In genomic region chr19:1076951-1077350, GRCh38 we compare ENCODE assay signal across 8 cellular contexts. TPM values are rescaled to one million over a fixed set of nuclear protein-coding genes. Genes with fewer than 3 reads are reported as not detected.
DNase-seq lines count a peak whose midpoint lies in the region; ATAC-seq and TF ChIP-seq lines count a peak whose summit lies in the region.

No MANE protein-coding gene starts in this region.

- intact Hi-C loops in adrenal gland (cut with DNase I), result no loop called here

- TF ChIP-seq CTCF in adrenal gland (IDR thresholded peaks at IDR 0.05) (no peak), upper lobe of left lung (IDR thresholded peaks at IDR 0.05) (no peak)

- H3K4me1 Mint-ChIP-seq in T-helper 1 cell treated with Interleukin-12 subunit alpha and Interleukin-12 subunit beta and Interleukin-4 antibody, amounts not matched to agents 30 μg/mL and 1 μg/mL, for 36 hours (ENCODE audit: low read depth), result peaks cover 38% of the 10 kb centered on the region

- no peak overlapping the region for H3K9ac ChIP-seq in mucosa of rectum (ENCODE audit: low read depth in 1 of 2, low read length in 2 of 2)

- 20 to 59% (median 49%) methylated on average over 1 to 16 of the region's 16 CpGs for WGBS in adrenal gland, 4 donors
- WGBS in upper lobe of left lung, 2 donors, result 32 to 44% methylated on average over 14 to 16 of the region's 16 CpGs

- H3K36me3 Mint-ChIP-seq in T-helper 1 cell treated with Interleukin-12 subunit alpha and Interleukin-12 subunit beta and Interleukin-4 antibody, amounts not matched to agents 30 μg/mL and 1 μg/mL, for 36 hours (ENCODE audit: low read depth), result peaks cover 54% of the 10 kb centered on the region

- no peaks in the 10 kb centered on the region for H3K27me3 Mint-ChIP-seq in T-helper 1 cell treated with Interleukin-12 subunit alpha and Interleukin-12 subunit beta and Interleukin-4 antibody, amounts not matched to agents 30 μg/mL and 1 μg/mL, for 36 hours (ENCODE audit: low read depth)

- H3K9me3 ChIP-seq in adrenal gland (replicated peaks in 1 of 3) (no peaks in the 10 kb centered on the region), mucosa of rectum (ENCODE audit: control insufficient read depth in 2 of 2, low read length in 2 of 2) (no peaks in the 10 kb centered on the region), upper lobe of left lung (no peaks in the 10 kb centered on the region)

- in situ Hi-C loops in GM18951 (cut with MboI; ENCODE audit: low sequenced_read_pairs, unreplicated experiment), result no loop called here
- in situ Hi-C loops in ACHN (cut with HindIII; ENCODE audit: low pct_ligation_motif_present, low pct_unique_long_range_greater_than_20kb, low sequenced_read_pairs), result no loop called here

- H3K4me3 Mint-ChIP-seq in T-helper 1 cell treated with Interleukin-12 subunit alpha and Interleukin-12 subunit beta and Interleukin-4 antibody, amounts not matched to agents 30 μg/mL and 1 μg/mL, for 36 hours, result peak overlapping the region; percentile 85

- peak overlapping the region; percentile 94 for H3K27ac Mint-ChIP-seq in T-helper 1 cell treated with Interleukin-12 subunit alpha and Interleukin-12 subunit beta and Interleukin-4 antibody, amounts not matched to agents 30 μg/mL and 1 μg/mL, for 36 hours

- H3K36me3 ChIP-seq in adrenal gland (replicated peaks in 1 of 2) (no peaks in the 10 kb centered on the region), mucosa of rectum (ENCODE audit: control insufficient read depth in 2 of 2, insufficient read depth in 2 of 2, low read length in 2 of 2) (peaks cover 5 to 7% of the 10 kb centered on the region in 2 donors), upper lobe of left lung (peaks cover 5 to 58% (median 43%) of the 10 kb centered on the region in 4 donors)

- H3K27ac ChIP-seq in adrenal gland, result no peak overlapping the region
- H3K27ac ChIP-seq in mucosa of rectum (ENCODE audit: low read depth in 2 of 2, low read length in 2 of 2), result peak overlapping the region; percentile 22 to 75
- H3K27ac ChIP-seq in upper lobe of left lung, result peak overlapping the region; percentile 22 to 74 (median 62)

- DNase-seq in adrenal gland (peak in 6 of 7 donors; percentile 45 to 77 (median 60)), upper lobe of left lung (peak; percentile 77 to 85), ACHN (no peak)

- ATAC-seq in HG03159 (IDR thresholded peaks at IDR 0.05; ENCODE audit: unreplicated experiment) (peak; percentile 63), upper lobe of left lung (ENCODE audit: low FRiP score in 2 of 2) (peak; percentile 37 to 48), GM21367 (IDR thresholded peaks at IDR 0.05; ENCODE audit: unreplicated experiment) (no peak)

- H3K9me3 Mint-ChIP-seq in T-helper 1 cell treated with Interleukin-12 subunit alpha and Interleukin-12 subunit beta and Interleukin-4 antibody, amounts not matched to agents 30 μg/mL and 1 μg/mL, for 36 hours, result no peaks in the 10 kb centered on the region

- H3K4me1 ChIP-seq in adrenal gland (replicated peaks in 1 of 2) (no peaks in the 10 kb centered on the region), mucosa of rectum (ENCODE audit: control insufficient read depth in 2 of 2, insufficient read depth in 2 of 2, low read length in 2 of 2) (peaks cover 23 to 34% of the 10 kb centered on the region in 2 donors), upper lobe of left lung (peaks cover 44 to 68% (median 44%) of the 10 kb centered on the region in 4 donors)

- TF ChIP-seq EP300 in upper lobe of left lung (IDR thresholded peaks at IDR 0.05), result no peak

- H3K27me3 ChIP-seq in adrenal gland, result peaks cover under 1% of the 10 kb centered on the region
- H3K27me3 ChIP-seq in mucosa of rectum (ENCODE audit: control insufficient read depth in 2 of 2, insufficient read depth in 2 of 2, low read length in 2 of 2), result peaks cover 0 to 6% of the 10 kb centered on the region in 2 donors
- H3K27me3 ChIP-seq in upper lobe of left lung, result no peaks in the 10 kb centered on the region

- TF ChIP-seq POLR2A in GM18951 (IDR thresholded peaks at IDR 0.05; ENCODE audit: extremely low read depth, insufficient read depth, insufficient read length) (peak; percentile 35), adrenal gland (IDR thresholded peaks at IDR 0.05) (no peak), upper lobe of left lung (IDR thresholded peaks at IDR 0.05) (no peak)

- H3K4me3 ChIP-seq in adrenal gland, result no peak overlapping the region
- peak overlapping the region; percentile 49 to 52 for H3K4me3 ChIP-seq in mucosa of rectum (ENCODE audit: low read length in 2 of 2)
- H3K4me3 ChIP-seq in upper lobe of left lung, result peak overlapping the region in 3 of 4 donors; percentile 2 to 33 (median 28)

RNA-seq across cellular contexts. Expression of gene ARHGAP45, which starts 10.0 kb away (rescaled TPM):
- total RNA-seq in adrenal gland, result 10 to 100 TPM; 18.8 to 74.3 (median 34.8) TPM
- polyA plus RNA-seq in adrenal gland, result 10 to 100 TPM in 2 of 3 donors, 1 to 10 TPM in 1; 1.6 to 75.4 (median 30.2) TPM
- 100 to 1,000 TPM in 4 of 6 donors, 10 to 100 TPM in 2; 91.6 to 332 (median 123) TPM for total RNA-seq in upper lobe of left lung

RNA-seq across cellular contexts. Expression of gene POLR2E, which starts 18.2 kb away (rescaled TPM):
- total RNA-seq in adrenal gland (100 to 1,000 TPM in 7 of 8 donors, 10 to 100 TPM in 1; 94.0 to 231 (median 171) TPM), upper lobe of left lung (100 to 1,000 TPM in 4 of 6 donors, 10 to 100 TPM in 2; 50.0 to 176 (median 103) TPM)
- polyA plus RNA-seq in adrenal gland, result 100 to 1,000 TPM in 2 of 3 donors, 10 to 100 TPM in 1; 74.7 to 132 (median 109) TPM

RNA-seq across cellular contexts. Expression of gene GPX4, which starts 26.8 kb away (rescaled TPM):
- total RNA-seq in adrenal gland (1,000 to 10,000 TPM in 1 of 8 donors, 100 to 1,000 TPM in 7; 385 to 1,424 (median 704) TPM), upper lobe of left lung (100 to 1,000 TPM; 370 to 717 (median 484) TPM)
- 1,000 to 10,000 TPM in 2 of 3 donors, 100 to 1,000 TPM in 1; 420 to 1,267 (median 1,035) TPM for polyA plus RNA-seq in adrenal gland

RNA-seq across cellular contexts. Expression of gene ABCA7, which starts 37.0 kb away (rescaled TPM):
- total RNA-seq in adrenal gland, result 10 to 100 TPM in 7 of 8 donors, 1 to 10 TPM in 1; 8.8 to 23.2 (median 18.8) TPM
- polyA plus RNA-seq in adrenal gland, result 100 to 1,000 TPM in 1 of 3 donors, 10 to 100 TPM in 1, 1 to 10 TPM in 1; 2.1 to 109 (median 28.7) TPM
- 100 to 1,000 TPM in 2 of 6 donors, 10 to 100 TPM in 4; 34.1 to 224 (median 58.2) TPM for total RNA-seq in upper lobe of left lung

RNA-seq across cellular contexts. Expression of gene CNN2, which starts 50.5 kb away (rescaled TPM):
- total RNA-seq in adrenal gland, result 10 to 100 TPM; 24.2 to 64.9 (median 42.7) TPM
- polyA plus RNA-seq in adrenal gland, result 10 to 100 TPM; 11.2 to 60.8 (median 52.5) TPM
- total RNA-seq in upper lobe of left lung, result 100 to 1,000 TPM in 5 of 6 donors, 10 to 100 TPM in 1; 98.1 to 262 (median 164) TPM

Comparison
In these comparisons a context has a peak if more than half of its experiments do, and no peak if none do; other contexts are left out.
1. H3K27ac ChIP-seq: peak in mucosa of rectum (2 of 2) and upper lobe of left lung (4 of 4); none in adrenal gland (0 of 5).
2. H3K4me3 ChIP-seq: peak in mucosa of rectum (2 of 2) and upper lobe of left lung (3 of 4); none in adrenal gland (0 of 4).